In the genomic region with DNA sequence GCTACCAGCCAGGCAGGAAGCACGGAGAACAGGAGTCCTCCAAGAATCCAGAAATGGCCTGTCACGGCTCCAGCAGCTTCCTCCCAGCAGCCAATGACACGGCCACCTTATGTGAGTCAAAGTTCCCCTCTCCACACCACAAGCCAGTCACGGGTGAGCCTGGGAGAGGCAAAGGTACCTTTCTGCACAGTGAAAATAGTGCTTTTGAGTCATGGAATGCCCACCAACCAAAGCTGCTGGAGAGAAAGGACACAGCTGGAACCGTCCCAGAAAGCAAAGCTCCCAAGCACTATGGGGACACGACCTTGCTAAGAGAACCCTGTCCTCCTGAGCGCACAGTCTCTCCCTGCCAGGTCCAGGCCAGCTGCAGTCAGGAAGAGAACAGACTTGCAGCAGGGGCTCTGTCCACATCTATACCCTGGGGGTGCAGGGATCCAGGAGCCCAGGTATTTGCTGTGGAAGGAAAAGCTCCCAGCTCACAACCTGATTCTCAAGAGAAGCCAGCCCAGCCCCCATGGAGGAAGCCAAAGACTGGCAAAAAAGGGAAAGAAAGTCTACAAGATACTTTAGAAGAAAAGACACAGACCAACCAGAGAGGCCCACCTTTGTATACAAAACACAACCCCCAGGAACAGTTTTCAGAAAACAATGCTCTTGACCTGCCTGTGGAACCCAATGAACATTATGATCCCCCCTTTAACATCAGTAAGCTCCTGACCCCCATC, we compare ENCODE assay signal across 24 cellular contexts. TPM values are rescaled to one million over a fixed set of nuclear protein-coding genes. Genes with fewer than 3 reads are reported as not detected.
A peak's percentile ranks its signal among the peaks of the same experiment; 100 is the strongest.
DNase-seq lines count a peak whose midpoint lies in the region; ATAC-seq and TF ChIP-seq lines count a peak whose summit lies in the region.
"Had no signal": no experiment of that assay in that cellular context is flagged by ENCODE, and none has a peak within 500 bp of the region (broad histone marks: within the 10 kb centered on the region; RNA-seq: fewer than 3 reads in every experiment).

No MANE protein-coding gene starts in this region.

- H3K27ac Mint-ChIP-seq in osteocyte (ENCODE audit: unreplicated experiment) (no peak overlapping the region), MCF 10A (ENCODE audit: low read depth, unreplicated experiment) (no peak overlapping the region)
- no peak overlapping the region for H3K27ac Mint-ChIP-seq in activated CD4-positive, alpha-beta T cell treated with anti-CD3 and anti-CD28 coated beads, Interleukin-2, amount 10 ng/mL, durations not matched to agents 7 days and 5 days
- H3K27ac Mint-ChIP-seq: B cell; CD4-positive, alpha-beta memory T cell; IgD-negative memory B cell had no signal

- POLR2A ChIA-PET in MCF 10A (lab: Yijun Ruan, JAX), result no interaction called here
- POLR2A ChIA-PET in activated CD4-positive, alpha-beta T cell treated with anti-CD3 and anti-CD28 coated beads, Interleukin-2, amount 10 ng/mL, durations not matched to agents 7 days and 5 days (lab: Charles Lee), result no interaction called here

- H3K9me3 Mint-ChIP-seq in osteocyte (ENCODE audit: unreplicated experiment), result no peaks in the 10 kb centered on the region
- H3K9me3 Mint-ChIP-seq in MCF 10A (ENCODE audit: unreplicated experiment), result no peaks in the 10 kb centered on the region
- no peaks in the 10 kb centered on the region for H3K9me3 Mint-ChIP-seq in activated CD4-positive, alpha-beta T cell treated with anti-CD3 and anti-CD28 coated beads, Interleukin-2, amount 10 ng/mL, durations not matched to agents 7 days and 5 days
- H3K9me3 Mint-ChIP-seq: CD4-positive, alpha-beta memory T cell; IgD-negative memory B cell had no signal

- DNase-seq in activated CD8-positive, alpha-beta memory T cell treated with anti-CD3 and anti-CD28 coated beads for 24 hours, result peak; percentile 24
- no peak for DNase-seq in activated CD8-positive, alpha-beta memory T cell treated with anti-CD3 and anti-CD28 coated beads, Interleukin-2, amount 50 U/mL, for 4 hours
- DNase-seq in left cardiac atrium (peak; percentile 26), osteocyte (ENCODE audit: extremely low spot score, unreplicated experiment) (peak; percentile 53), MCF 10A (ENCODE audit: unreplicated experiment) (no peak), GM19238 (ENCODE audit: insufficient read length, low spot score) (no peak)
- no peak for DNase-seq in activated CD4-positive, alpha-beta T cell treated with anti-CD3 and anti-CD28 coated beads, Interleukin-2, amount 10 ng/mL, durations not matched to agents 7 days and 5 days
- DNase-seq: 8988T; CD4-positive, alpha-beta memory T cell; DMS153; GF-D8; GM23248; Karpas-422; MM.1S; NCI-H1092; NCI-H1436 treated with DMSO at 0.1 percent for 48 hours; NCI-H2081; NCI-H2171 treated with DMSO at 0.1 percent for 48 hours; NCI-H446 treated with DMSO at 0.1 percent for 48 hours; Peyer's patch had no signal

- H3K36me3 Mint-ChIP-seq in osteocyte (ENCODE audit: unreplicated experiment) (no peaks in the 10 kb centered on the region), MCF 10A (ENCODE audit: insufficient read depth, unreplicated experiment) (no peaks in the 10 kb centered on the region)
- no peaks in the 10 kb centered on the region for H3K36me3 Mint-ChIP-seq in activated CD4-positive, alpha-beta T cell treated with anti-CD3 and anti-CD28 coated beads, Interleukin-2, amount 10 ng/mL, durations not matched to agents 7 days and 5 days (ENCODE audit: low read depth)
- H3K36me3 Mint-ChIP-seq: CD4-positive, alpha-beta memory T cell; IgD-negative memory B cell had no signal

- CTCF ChIA-PET in MCF 10A (lab: Yijun Ruan, JAX), result interaction anchor here (0.6 to 1.0 kb wide), 2 partner anchors 45 to 84 kb away, joined by 3 read pairs; no protein-coding TSS in a partner anchor
- CTCF ChIA-PET in activated CD4-positive, alpha-beta T cell treated with anti-CD3 and anti-CD28 coated beads, Interleukin-2, amount 10 ng/mL, durations not matched to agents 7 days and 5 days (lab: Charles Lee), result no interaction called here

- no peaks in the 10 kb centered on the region for H3K4me1 Mint-ChIP-seq in osteocyte (ENCODE audit: unreplicated experiment)
- H3K4me1 Mint-ChIP-seq in MCF 10A (ENCODE audit: insufficient read depth, unreplicated experiment), result no peaks in the 10 kb centered on the region
- H3K4me1 Mint-ChIP-seq in activated CD4-positive, alpha-beta T cell treated with anti-CD3 and anti-CD28 coated beads, Interleukin-2, amount 10 ng/mL, durations not matched to agents 7 days and 5 days, result peaks cover 3% of the 10 kb centered on the region
- H3K4me1 Mint-ChIP-seq: B cell, IgD-negative memory B cell had no signal

- no peak overlapping the region for H3K4me3 Mint-ChIP-seq in osteocyte (ENCODE audit: unreplicated experiment)
- H3K4me3 Mint-ChIP-seq in MCF 10A (ENCODE audit: unreplicated experiment), result no peak overlapping the region
- no peak overlapping the region for H3K4me3 Mint-ChIP-seq in activated CD4-positive, alpha-beta T cell treated with anti-CD3 and anti-CD28 coated beads, Interleukin-2, amount 10 ng/mL, durations not matched to agents 7 days and 5 days
- H3K4me3 Mint-ChIP-seq: B cell; CD4-positive, alpha-beta memory T cell; IgD-negative memory B cell had no signal

- peaks cover 9% of the 10 kb centered on the region for H3K27me3 Mint-ChIP-seq in osteocyte (ENCODE audit: unreplicated experiment)
- peaks cover 54% of the 10 kb centered on the region for H3K27me3 Mint-ChIP-seq in MCF 10A (ENCODE audit: insufficient read depth, unreplicated experiment)
- peaks cover 3% of the 10 kb centered on the region for H3K27me3 Mint-ChIP-seq in activated CD4-positive, alpha-beta T cell treated with anti-CD3 and anti-CD28 coated beads, Interleukin-2, amount 10 ng/mL, durations not matched to agents 7 days and 5 days
- H3K27me3 Mint-ChIP-seq: CD4-positive, alpha-beta memory T cell had no signal

- ATAC-seq in left cardiac atrium, result peak; percentile 71 to 84
- ATAC-seq in HG03457 (IDR thresholded peaks at IDR 0.05; ENCODE audit: unreplicated experiment), result no peak

- BruUV-seq in MCF 10A (replicated peaks; lab: Mats Ljungman, UMichigan), result no TSS peak

- TF ChIP-seq CTCF in osteocyte (IDR thresholded peaks at IDR 0.05), result no peak
- TF ChIP-seq CTCF in MCF 10A (IDR thresholded peaks at IDR 0.05; ENCODE audit: unreplicated experiment), result no peak

- intact Hi-C loops in left cardiac atrium (cut with DNase I) (no loop called here), MCF 10A (cut with micrococcal nuclease) (no loop called here)

RNA-seq across cellular contexts. Expression of gene C10orf71, which starts 24.4 kb away (rescaled TPM):
- 10 to 100 TPM; 34.7 to 54.1 TPM for total RNA-seq in left cardiac atrium
- total RNA-seq in osteocyte, result not detected in 2 replicates
- not detected in 2 replicates for total RNA-seq in MCF 10A (2022)
- not detected for total RNA-seq in activated CD4-positive, alpha-beta T cell treated with anti-CD3 and anti-CD28 coated beads, Interleukin-2, amount 10 ng/mL, durations not matched to agents 7 days and 5 days
- total RNA-seq: B cell; CD4-positive, alpha-beta memory T cell; Daoy; GM23248; Peyer's patch had no signal

Comparison
In these comparisons a context has a peak if more than half of its experiments do, and no peak if none do; other contexts are left out.
1. DNase-seq: peak in activated CD8-positive, alpha-beta memory T cell treated with anti-CD3 and anti-CD28 coated beads for 24 hours (single experiment), left cardiac atrium (single experiment) and osteocyte (single experiment); none in activated CD8-positive, alpha-beta memory T cell treated with anti-CD3 and anti-CD28 coated beads, Interleukin-2, amount 50 U/mL, for 4 hours (single experiment), MCF 10A (single experiment), activated CD4-positive, alpha-beta T cell treated with anti-CD3 and anti-CD28 coated beads, Interleukin-2, amount 10 ng/mL, durations not matched to agents 7 days and 5 days (single experiment) and GM19238 (single experiment).
2. RNA of gene C10orf71, which starts 24.4 kb away (total RNA-seq): 34.7 to 54.1 TPM in left cardiac atrium; not detected in osteocyte, not detected in MCF 10A and not detected in activated CD4-positive, alpha-beta T cell treated with anti-CD3 and anti-CD28 coated beads, Interleukin-2, amount 10 ng/mL, durations not matched to agents 7 days and 5 days; every median in the first group is over 10 times any median in the second.